In genomic region chr5:141534492-141535213, GRCh38 we compare ENCODE assay signal across 1 cellular context.
TF ChIP-seq lines count a peak whose summit lies in the region.

No MANE protein-coding gene starts in this region.

TF ChIP-seq in HepG2, 621 proteins besides CTCF, POLR2A, EP300 and RAD21 (continued from another document):
- TF ChIP-seq TIGD3 (CRISPR knock-in tag; IDR thresholded peaks at IDR 0.05; ENCODE audit: borderline replicate concordance) = no peak
- TF ChIP-seq, protein P1, sequence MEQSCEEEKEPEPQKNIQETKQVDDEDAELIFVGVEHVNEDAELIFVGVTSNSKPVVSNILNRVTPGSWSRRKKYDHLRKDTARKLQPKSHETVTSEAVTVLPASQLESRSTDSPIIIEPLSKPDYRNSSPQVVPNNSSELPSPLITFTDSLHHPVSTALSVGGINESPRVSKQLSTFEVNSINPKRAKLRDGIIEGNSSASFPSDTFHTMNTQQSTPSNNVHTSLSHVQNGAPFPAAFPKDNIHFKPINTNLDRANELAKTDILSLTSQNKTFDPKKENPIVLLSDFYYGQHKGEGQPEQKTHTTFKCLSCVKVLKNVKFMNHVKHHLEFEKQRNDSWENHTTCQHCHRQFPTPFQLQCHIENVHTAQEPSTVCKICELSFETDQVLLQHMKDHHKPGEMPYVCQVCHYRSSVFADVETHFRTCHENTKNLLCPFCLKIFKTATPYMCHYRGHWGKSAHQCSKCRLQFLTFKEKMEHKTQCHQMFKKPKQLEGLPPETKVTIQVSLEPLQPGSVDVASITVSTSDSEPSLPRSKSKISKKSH (CRISPR knock-in tag; IDR thresholded peaks at IDR 0.05; ENCODE audit: borderline replicate concordance) = no peak
- TF ChIP-seq NCOA5 (CRISPR knock-in tag; IDR thresholded peaks at IDR 0.05) = no peak
- TF ChIP-seq ZNF251 (CRISPR knock-in tag; IDR thresholded peaks at IDR 0.05) = no peak
- no peak for TF ChIP-seq GTF2F1 (IDR thresholded peaks at IDR 0.05; ENCODE audit: low read length)
- TF ChIP-seq JARID2 (CRISPR knock-in tag; IDR thresholded peaks at IDR 0.05; ENCODE audit: insufficient replicate concordance) = no peak
- TF ChIP-seq, protein P2, sequence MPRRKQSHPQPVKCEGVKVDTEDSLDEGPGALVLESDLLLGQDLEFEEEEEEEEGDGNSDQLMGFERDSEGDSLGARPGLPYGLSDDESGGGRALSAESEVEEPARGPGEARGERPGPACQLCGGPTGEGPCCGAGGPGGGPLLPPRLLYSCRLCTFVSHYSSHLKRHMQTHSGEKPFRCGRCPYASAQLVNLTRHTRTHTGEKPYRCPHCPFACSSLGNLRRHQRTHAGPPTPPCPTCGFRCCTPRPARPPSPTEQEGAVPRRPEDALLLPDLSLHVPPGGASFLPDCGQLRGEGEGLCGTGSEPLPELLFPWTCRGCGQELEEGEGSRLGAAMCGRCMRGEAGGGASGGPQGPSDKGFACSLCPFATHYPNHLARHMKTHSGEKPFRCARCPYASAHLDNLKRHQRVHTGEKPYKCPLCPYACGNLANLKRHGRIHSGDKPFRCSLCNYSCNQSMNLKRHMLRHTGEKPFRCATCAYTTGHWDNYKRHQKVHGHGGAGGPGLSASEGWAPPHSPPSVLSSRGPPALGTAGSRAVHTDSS (CRISPR knock-in tag; conservative IDR thresholded peaks at IDR 0.05) = no peak
- TF ChIP-seq ZNF83 (CRISPR knock-in tag; IDR thresholded peaks at IDR 0.05; ENCODE audit: borderline replicate concordance) = no peak
- TF ChIP-seq PAX8 (CRISPR knock-in tag; IDR thresholded peaks at IDR 0.05; ENCODE audit: borderline replicate concordance) = no peak
- no peak for TF ChIP-seq SRSF4 (IDR thresholded peaks at IDR 0.05; ENCODE audit: low read depth, low read length, poor library complexity, severe bottlenecking)
- TF ChIP-seq MIER3 (CRISPR knock-in tag; IDR thresholded peaks at IDR 0.05; ENCODE audit: borderline replicate concordance) = no peak
- TF ChIP-seq CEBPB (IDR thresholded peaks at IDR 0.05; ENCODE audit: borderline replicate concordance, low read depth, low read length) = peak; percentile 72
- TF ChIP-seq ZNF567 (CRISPR knock-in tag; IDR thresholded peaks at IDR 0.05; ENCODE audit: borderline replicate concordance) = no peak
- no peak for TF ChIP-seq BORCS8-MEF2B (CRISPR knock-in tag; IDR thresholded peaks at IDR 0.05)
- TF ChIP-seq ZNF3 (CRISPR knock-in tag; IDR thresholded peaks at IDR 0.05) = no peak
- TF ChIP-seq, protein P3, sequence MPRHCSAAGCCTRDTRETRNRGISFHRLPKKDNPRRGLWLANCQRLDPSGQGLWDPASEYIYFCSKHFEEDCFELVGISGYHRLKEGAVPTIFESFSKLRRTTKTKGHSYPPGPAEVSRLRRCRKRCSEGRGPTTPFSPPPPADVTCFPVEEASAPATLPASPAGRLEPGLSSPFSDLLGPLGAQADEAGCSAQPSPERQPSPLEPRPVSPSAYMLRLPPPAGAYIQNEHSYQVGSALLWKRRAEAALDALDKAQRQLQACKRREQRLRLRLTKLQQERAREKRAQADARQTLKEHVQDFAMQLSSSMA (CRISPR knock-in tag; IDR thresholded peaks at IDR 0.05) = no peak
